Comparison of ENCODE assay signal across 1 cellular context in the genomic region with DNA sequence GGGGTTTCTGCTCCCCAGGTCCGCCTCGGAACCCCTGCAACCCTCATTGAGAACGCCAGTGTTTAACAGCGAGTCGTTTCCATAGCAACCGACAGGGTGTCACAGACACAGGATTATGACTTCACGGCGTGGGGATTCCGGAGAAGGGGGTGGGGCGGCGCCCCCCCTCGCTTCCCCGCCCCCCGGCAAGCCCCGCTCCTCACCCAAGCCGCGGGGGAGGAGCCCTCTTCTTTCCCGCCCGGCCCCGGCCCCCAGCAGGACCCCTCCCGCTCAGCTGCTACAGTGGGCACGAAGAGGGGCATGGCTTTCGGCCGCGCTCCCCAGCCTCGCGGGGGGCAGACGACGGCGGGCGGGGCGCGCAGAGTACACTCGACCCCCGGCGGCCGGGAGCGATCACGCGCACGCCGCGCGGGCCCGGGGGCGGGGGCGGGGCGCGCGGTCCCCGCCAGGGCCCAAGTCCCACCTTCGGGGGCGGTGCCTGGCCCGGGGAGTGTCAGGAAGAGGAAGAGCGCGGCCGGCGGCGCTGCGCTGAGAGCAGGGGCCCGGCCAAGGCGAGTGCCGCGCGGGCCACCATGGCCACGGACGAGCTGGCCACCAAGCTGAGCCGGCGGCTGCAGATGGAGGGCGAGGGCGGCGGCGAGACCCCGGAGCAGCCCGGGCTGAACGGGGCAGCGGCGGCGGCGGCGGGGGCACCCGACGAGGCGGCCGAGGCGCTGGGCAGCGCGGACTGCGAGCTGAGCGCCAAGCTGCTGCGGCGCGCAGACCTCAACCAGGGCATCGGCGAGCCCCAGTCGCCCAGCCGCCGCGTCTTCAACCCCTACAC.
TF ChIP-seq lines count a peak whose summit lies in the region.

A gene with protein sequence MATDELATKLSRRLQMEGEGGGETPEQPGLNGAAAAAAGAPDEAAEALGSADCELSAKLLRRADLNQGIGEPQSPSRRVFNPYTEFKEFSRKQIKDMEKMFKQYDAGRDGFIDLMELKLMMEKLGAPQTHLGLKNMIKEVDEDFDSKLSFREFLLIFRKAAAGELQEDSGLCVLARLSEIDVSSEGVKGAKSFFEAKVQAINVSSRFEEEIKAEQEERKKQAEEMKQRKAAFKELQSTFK (plus strand): TSS at position 489 of the 823 bp plus-strand sequence. CDS start 84 bp downstream, at position 573.

TF ChIP-seq in HepG2, 621 proteins besides CTCF, POLR2A, EP300 and RAD21 (continued from another document and continues in another):
- TF ChIP-seq, protein P1, sequence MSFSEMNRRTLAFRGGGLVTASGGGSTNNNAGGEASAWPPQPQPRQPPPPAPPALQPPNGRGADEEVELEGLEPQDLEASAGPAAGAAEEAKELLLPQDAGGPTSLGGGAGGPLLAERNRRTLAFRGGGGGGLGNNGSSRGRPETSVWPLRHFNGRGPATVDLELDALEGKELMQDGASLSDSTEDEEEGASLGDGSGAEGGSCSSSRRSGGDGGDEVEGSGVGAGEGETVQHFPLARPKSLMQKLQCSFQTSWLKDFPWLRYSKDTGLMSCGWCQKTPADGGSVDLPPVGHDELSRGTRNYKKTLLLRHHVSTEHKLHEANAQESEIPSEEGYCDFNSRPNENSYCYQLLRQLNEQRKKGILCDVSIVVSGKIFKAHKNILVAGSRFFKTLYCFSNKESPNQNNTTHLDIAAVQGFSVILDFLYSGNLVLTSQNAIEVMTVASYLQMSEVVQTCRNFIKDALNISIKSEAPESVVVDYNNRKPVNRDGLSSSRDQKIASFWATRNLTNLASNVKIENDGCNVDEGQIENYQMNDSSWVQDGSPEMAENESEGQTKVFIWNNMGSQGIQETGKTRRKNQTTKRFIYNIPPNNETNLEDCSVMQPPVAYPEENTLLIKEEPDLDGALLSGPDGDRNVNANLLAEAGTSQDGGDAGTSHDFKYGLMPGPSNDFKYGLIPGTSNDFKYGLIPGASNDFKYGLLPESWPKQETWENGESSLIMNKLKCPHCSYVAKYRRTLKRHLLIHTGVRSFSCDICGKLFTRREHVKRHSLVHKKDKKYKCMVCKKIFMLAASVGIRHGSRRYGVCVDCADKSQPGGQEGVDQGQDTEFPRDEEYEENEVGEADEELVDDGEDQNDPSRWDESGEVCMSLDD (CRISPR knock-in tag; IDR thresholded peaks at IDR 0.05; ENCODE audit: borderline replicate concordance), result no peak
- TF ChIP-seq, protein P2, sequence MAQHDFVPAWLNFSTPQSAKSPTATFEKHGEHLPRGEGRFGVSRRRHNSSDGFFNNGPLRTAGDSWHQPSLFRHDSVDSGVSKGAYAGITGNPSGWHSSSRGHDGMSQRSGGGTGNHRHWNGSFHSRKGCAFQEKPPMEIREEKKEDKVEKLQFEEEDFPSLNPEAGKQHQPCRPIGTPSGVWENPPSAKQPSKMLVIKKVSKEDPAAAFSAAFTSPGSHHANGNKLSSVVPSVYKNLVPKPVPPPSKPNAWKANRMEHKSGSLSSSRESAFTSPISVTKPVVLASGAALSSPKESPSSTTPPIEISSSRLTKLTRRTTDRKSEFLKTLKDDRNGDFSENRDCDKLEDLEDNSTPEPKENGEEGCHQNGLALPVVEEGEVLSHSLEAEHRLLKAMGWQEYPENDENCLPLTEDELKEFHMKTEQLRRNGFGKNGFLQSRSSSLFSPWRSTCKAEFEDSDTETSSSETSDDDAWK (CRISPR knock-in tag; IDR thresholded peaks at IDR 0.05), result no peak
- TF ChIP-seq, protein P3, sequence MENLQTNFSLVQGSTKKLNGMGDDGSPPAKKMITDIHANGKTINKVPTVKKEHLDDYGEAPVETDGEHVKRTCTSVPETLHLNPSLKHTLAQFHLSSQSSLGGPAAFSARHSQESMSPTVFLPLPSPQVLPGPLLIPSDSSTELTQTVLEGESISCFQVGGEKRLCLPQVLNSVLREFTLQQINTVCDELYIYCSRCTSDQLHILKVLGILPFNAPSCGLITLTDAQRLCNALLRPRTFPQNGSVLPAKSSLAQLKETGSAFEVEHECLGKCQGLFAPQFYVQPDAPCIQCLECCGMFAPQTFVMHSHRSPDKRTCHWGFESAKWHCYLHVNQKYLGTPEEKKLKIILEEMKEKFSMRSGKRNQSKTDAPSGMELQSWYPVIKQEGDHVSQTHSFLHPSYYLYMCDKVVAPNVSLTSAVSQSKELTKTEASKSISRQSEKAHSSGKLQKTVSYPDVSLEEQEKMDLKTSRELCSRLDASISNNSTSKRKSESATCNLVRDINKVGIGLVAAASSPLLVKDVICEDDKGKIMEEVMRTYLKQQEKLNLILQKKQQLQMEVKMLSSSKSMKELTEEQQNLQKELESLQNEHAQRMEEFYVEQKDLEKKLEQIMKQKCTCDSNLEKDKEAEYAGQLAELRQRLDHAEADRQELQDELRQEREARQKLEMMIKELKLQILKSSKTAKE (CRISPR knock-in tag; IDR thresholded peaks at IDR 0.05; ENCODE audit: borderline replicate concordance), result 0 out of 2 replicates have a peak, but pooled peaks have one; percentile 14
- TF ChIP-seq BRCA1 (CRISPR knock-in tag; IDR thresholded peaks at IDR 0.05), result no peak
- no peak for TF ChIP-seq PRPF4 (IDR thresholded peaks at IDR 0.05; ENCODE audit: low read depth, low read length, poor library complexity, severe bottlenecking)
- TF ChIP-seq, protein P4, sequence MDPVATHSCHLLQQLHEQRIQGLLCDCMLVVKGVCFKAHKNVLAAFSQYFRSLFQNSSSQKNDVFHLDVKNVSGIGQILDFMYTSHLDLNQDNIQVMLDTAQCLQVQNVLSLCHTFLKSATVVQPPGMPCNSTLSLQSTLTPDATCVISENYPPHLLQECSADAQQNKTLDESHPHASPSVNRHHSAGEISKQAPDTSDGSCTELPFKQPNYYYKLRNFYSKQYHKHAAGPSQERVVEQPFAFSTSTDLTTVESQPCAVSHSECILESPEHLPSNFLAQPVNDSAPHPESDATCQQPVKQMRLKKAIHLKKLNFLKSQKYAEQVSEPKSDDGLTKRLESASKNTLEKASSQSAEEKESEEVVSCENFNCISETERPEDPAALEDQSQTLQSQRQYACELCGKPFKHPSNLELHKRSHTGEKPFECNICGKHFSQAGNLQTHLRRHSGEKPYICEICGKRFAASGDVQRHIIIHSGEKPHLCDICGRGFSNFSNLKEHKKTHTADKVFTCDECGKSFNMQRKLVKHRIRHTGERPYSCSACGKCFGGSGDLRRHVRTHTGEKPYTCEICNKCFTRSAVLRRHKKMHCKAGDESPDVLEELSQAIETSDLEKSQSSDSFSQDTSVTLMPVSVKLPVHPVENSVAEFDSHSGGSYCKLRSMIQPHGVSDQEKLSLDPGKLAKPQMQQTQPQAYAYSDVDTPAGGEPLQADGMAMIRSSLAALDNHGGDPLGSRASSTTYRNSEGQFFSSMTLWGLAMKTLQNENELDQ (CRISPR knock-in tag; IDR thresholded peaks at IDR 0.05; ENCODE audit: borderline replicate concordance), result no peak
- TF ChIP-seq, protein P5, sequence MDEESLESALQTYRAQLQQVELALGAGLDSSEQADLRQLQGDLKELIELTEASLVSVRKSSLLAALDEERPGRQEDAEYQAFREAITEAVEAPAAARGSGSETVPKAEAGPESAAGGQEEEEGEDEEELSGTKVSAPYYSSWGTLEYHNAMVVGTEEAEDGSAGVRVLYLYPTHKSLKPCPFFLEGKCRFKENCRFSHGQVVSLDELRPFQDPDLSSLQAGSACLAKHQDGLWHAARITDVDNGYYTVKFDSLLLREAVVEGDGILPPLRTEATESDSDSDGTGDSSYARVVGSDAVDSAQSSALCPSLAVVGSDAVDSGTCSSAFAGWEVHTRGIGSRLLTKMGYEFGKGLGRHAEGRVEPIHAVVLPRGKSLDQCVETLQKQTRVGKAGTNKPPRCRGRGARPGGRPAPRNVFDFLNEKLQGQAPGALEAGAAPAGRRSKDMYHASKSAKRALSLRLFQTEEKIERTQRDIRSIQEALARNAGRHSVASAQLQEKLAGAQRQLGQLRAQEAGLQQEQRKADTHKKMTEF (CRISPR knock-in tag; IDR thresholded peaks at IDR 0.05), result no peak
- TF ChIP-seq, protein P6, sequence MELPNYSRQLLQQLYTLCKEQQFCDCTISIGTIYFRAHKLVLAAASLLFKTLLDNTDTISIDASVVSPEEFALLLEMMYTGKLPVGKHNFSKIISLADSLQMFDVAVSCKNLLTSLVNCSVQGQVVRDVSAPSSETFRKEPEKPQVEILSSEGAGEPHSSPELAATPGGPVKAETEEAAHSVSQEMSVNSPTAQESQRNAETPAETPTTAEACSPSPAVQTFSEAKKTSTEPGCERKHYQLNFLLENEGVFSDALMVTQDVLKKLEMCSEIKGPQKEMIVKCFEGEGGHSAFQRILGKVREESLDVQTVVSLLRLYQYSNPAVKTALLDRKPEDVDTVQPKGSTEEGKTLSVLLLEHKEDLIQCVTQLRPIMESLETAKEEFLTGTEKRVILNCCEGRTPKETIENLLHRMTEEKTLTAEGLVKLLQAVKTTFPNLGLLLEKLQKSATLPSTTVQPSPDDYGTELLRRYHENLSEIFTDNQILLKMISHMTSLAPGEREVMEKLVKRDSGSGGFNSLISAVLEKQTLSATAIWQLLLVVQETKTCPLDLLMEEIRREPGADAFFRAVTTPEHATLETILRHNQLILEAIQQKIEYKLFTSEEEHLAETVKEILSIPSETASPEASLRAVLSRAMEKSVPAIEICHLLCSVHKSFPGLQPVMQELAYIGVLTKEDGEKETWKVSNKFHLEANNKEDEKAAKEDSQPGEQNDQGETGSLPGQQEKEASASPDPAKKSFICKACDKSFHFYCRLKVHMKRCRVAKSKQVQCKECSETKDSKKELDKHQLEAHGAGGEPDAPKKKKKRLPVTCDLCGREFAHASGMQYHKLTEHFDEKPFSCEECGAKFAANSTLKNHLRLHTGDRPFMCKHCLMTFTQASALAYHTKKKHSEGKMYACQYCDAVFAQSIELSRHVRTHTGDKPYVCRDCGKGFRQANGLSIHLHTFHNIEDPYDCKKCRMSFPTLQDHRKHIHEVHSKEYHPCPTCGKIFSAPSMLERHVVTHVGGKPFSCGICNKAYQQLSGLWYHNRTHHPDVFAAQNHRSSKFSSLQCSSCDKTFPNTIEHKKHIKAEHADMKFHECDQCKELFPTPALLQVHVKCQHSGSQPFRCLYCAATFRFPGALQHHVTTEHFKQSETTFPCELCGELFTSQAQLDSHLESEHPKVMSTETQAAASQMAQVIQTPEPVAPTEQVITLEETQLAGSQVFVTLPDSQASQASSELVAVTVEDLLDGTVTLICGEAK (IDR thresholded peaks at IDR 0.05), result no peak
- TF ChIP-seq, protein P6 (CRISPR knock-in tag; IDR thresholded peaks at IDR 0.05), result no peak
- TF ChIP-seq, protein P7, sequence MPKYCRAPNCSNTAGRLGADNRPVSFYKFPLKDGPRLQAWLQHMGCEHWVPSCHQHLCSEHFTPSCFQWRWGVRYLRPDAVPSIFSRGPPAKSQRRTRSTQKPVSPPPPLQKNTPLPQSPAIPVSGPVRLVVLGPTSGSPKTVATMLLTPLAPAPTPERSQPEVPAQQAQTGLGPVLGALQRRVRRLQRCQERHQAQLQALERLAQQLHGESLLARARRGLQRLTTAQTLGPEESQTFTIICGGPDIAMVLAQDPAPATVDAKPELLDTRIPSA (CRISPR knock-in tag; IDR thresholded peaks at IDR 0.05; ENCODE audit: borderline replicate concordance), result no peak
- TF ChIP-seq, protein P8, sequence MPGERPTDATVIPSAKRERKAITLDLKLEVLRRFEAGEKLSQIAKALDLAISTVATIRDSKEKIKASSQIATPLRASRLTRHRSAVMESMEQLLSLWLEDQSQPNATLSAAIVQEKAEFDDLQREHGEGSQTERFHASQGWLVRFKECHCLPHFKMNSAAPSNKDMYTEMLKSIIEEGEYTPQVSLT (CRISPR knock-in tag; IDR thresholded peaks at IDR 0.05; ENCODE audit: borderline replicate concordance, low read depth), result no peak
- TF ChIP-seq, protein P9, sequence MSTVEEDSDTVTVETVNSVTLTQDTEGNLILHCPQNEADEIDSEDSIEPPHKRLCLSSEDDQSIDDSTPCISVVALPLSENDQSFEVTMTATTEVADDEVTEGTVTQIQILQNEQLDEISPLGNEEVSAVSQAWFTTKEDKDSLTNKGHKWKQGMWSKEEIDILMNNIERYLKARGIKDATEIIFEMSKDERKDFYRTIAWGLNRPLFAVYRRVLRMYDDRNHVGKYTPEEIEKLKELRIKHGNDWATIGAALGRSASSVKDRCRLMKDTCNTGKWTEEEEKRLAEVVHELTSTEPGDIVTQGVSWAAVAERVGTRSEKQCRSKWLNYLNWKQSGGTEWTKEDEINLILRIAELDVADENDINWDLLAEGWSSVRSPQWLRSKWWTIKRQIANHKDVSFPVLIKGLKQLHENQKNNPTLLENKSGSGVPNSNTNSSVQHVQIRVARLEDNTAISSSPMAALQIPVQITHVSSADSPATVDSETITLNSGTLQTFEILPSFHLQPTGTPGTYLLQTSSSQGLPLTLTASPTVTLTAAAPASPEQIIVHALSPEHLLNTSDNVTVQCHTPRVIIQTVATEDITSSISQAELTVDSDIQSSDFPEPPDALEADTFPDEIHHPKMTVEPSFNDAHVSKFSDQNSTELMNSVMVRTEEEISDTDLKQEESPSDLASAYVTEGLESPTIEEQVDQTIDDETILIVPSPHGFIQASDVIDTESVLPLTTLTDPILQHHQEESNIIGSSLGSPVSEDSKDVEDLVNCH (CRISPR knock-in tag; IDR thresholded peaks at IDR 0.05), result no peak
- no peak for TF ChIP-seq ZNF614 (CRISPR knock-in tag; IDR thresholded peaks at IDR 0.05; ENCODE audit: borderline replicate concordance)
- TF ChIP-seq ADNP (CRISPR knock-in tag; IDR thresholded peaks at IDR 0.05), result no peak
- TF ChIP-seq NFIC (IDR thresholded peaks at IDR 0.05; ENCODE audit: low read length), result no peak
- no peak for TF ChIP-seq ZNF3 (CRISPR knock-in tag; IDR thresholded peaks at IDR 0.05)
- no peak for TF ChIP-seq NR3C1 (CRISPR knock-in tag; IDR thresholded peaks at IDR 0.05)
